14 cellular contexts compared by ENCODE assay signal in the genomic region with DNA sequence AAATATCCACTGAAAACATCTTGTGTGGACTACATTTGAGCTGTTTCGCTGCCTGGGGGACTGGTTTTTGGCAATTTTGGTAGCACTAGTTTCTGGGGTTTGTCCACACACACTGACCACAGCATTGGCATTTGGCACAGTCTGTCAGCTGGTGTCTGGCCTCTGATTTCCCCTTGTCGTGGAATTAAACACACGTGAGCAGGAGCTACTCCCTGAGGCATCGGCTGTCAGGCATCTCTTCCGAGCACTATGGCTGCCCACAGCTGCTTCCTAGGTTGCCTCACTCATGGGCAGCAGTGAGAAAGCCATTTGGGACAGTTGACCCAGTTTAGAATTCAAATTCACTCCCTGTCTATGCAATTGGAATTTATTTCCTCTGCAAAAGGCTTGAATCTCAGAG. TPM values are rescaled to one million over a fixed set of nuclear protein-coding genes. Genes with fewer than 3 reads are reported as not detected.
A peak's percentile ranks its signal among the peaks of the same experiment; 100 is the strongest.
DNase-seq lines count a peak whose midpoint lies in the region; ATAC-seq and TF ChIP-seq lines count a peak whose summit lies in the region.
"Had no signal": no experiment of that assay in that cellular context is flagged by ENCODE, and none has a peak within 500 bp of the region (broad histone marks: within the 10 kb centered on the region; RNA-seq: fewer than 3 reads in every experiment).

No MANE protein-coding gene starts in this region.

- peak overlapping the region in 1 of 2 donors; percentile 19 for H3K9ac ChIP-seq in colonic mucosa (ENCODE audit: low read depth in 2 of 2, low read length in 2 of 2)

- no peaks in the 10 kb centered on the region for H3K36me3 ChIP-seq in colonic mucosa
- H3K36me3 ChIP-seq: BE2C, HAP-1 had no signal

- no peaks in the 10 kb centered on the region for H3K4me1 Mint-ChIP-seq in activated T-cell treated with anti-CD3 and anti-CD28 coated beads, Interleukin-2, amount 50 U/mL, for 4 hours (ENCODE audit: low read depth)
- H3K4me1 Mint-ChIP-seq: CD4-positive, alpha-beta memory T cell had no signal

- H3K27me3 Mint-ChIP-seq in activated T-cell treated with anti-CD3 and anti-CD28 coated beads, Interleukin-2, amount 50 U/mL, for 4 hours (ENCODE audit: low read depth) = no peaks in the 10 kb centered on the region
- H3K27me3 Mint-ChIP-seq: CD4-positive, alpha-beta memory T cell had no signal

- H3K27ac ChIP-seq in colonic mucosa = peak overlapping the region; percentile 86
- H3K27ac ChIP-seq: C4-2B had no signal

- H3K4me1 ChIP-seq in colonic mucosa = no peaks in the 10 kb centered on the region
- H3K4me1 ChIP-seq: BE2C had no signal

- no peak overlapping the region for H3K4me3 Mint-ChIP-seq in activated T-cell treated with anti-CD3 and anti-CD28 coated beads, Interleukin-2, amount 50 U/mL, for 4 hours
- H3K4me3 Mint-ChIP-seq: CD4-positive, alpha-beta memory T cell had no signal

- no peak for ATAC-seq in sciatic nerve
- no peak for ATAC-seq in HG03039 (IDR thresholded peaks at IDR 0.05; ENCODE audit: unreplicated experiment)
- no peak for ATAC-seq in activated T-cell treated with anti-CD3 and anti-CD28 coated beads, Interleukin-2, amount 50 U/mL, for 4 hours
- ATAC-seq: A549, GM12878 had no signal

- no peaks in the 10 kb centered on the region for H3K9me3 Mint-ChIP-seq in activated T-cell treated with anti-CD3 and anti-CD28 coated beads, Interleukin-2, amount 50 U/mL, for 4 hours
- H3K9me3 Mint-ChIP-seq: CD4-positive, alpha-beta memory T cell had no signal

- intact Hi-C loops in colonic mucosa (cut with DNase I) = no loop called here
- intact Hi-C loops in sciatic nerve (cut with DNase I) = no loop called here

- no peak for TF ChIP-seq CTCF in colonic mucosa (IDR thresholded peaks at IDR 0.05)

- H3K36me3 Mint-ChIP-seq in activated T-cell treated with anti-CD3 and anti-CD28 coated beads, Interleukin-2, amount 50 U/mL, for 4 hours (ENCODE audit: insufficient read depth) = peaks cover 2% of the 10 kb centered on the region

- no peaks in the 10 kb centered on the region for H3K27me3 ChIP-seq in colonic mucosa
- H3K27me3 ChIP-seq: BE2C had no signal

- H3K9me3 ChIP-seq in colonic mucosa = no peaks in the 10 kb centered on the region
- H3K9me3 ChIP-seq: A549, BE2C, HAP-1 had no signal

- DNase-seq in colonic mucosa (no peak), myocyte (ENCODE audit: low read depth) (peak; percentile 85), sciatic nerve (ENCODE audit: low spot score) (peak; percentile 9), NCI-H1092 (lab: John Stamatoyannopoulos, UW) (no peak)
- DNase-seq in activated T-cell treated with anti-CD3 and anti-CD28 coated beads, Interleukin-2, amount 50 U/mL, for 4 hours = no peak
- DNase-seq: BE2C; CD4-positive, alpha-beta memory T cell; DMS79; GOT3 had no signal

- H3K4me3 ChIP-seq in colonic mucosa = no peak overlapping the region
- H3K4me3 ChIP-seq: A549, GM12878, HAP-1 had no signal

RNA-seq across cellular contexts. Expression of a gene that starts 46.8 kb away (rescaled TPM):
- 100 to 1,000 TPM; 103 to 119 TPM for total RNA-seq in colonic mucosa
- 1.5 and 2.5 TPM in 2 replicates for total RNA-seq in myocyte
- 0.43 TPM for polyA plus RNA-seq in myocyte (2012)
- total RNA-seq in sciatic nerve = 6.3 TPM
- under 1 TPM; 0.56 to 0.79 (median 0.71) TPM for total RNA-seq in activated T-cell treated with anti-CD3 and anti-CD28 coated beads, Interleukin-2, amount 50 U/mL, for 4 hours

Comparison
In these comparisons a context has a peak if more than half of its experiments do, and no peak if none do; other contexts are left out.
1. DNase-seq: peak in myocyte (single experiment) and sciatic nerve (single experiment); none in colonic mucosa (single experiment), activated T-cell treated with anti-CD3 and anti-CD28 coated beads, Interleukin-2, amount 50 U/mL, for 4 hours (single experiment) and NCI-H1092 (single experiment).
2. RNA of a gene that starts 46.8 kb away (total RNA-seq): 103 to 119 TPM in colonic mucosa; 6.3 TPM in sciatic nerve (single experiment), 1.5 to 2.5 TPM in myocyte and 0.56 to 0.79 TPM in activated T-cell treated with anti-CD3 and anti-CD28 coated beads, Interleukin-2, amount 50 U/mL, for 4 hours; every median in the first group is over 10 times any median in the second.